8 cellular contexts compared by ENCODE assay signal in the genomic region with DNA sequence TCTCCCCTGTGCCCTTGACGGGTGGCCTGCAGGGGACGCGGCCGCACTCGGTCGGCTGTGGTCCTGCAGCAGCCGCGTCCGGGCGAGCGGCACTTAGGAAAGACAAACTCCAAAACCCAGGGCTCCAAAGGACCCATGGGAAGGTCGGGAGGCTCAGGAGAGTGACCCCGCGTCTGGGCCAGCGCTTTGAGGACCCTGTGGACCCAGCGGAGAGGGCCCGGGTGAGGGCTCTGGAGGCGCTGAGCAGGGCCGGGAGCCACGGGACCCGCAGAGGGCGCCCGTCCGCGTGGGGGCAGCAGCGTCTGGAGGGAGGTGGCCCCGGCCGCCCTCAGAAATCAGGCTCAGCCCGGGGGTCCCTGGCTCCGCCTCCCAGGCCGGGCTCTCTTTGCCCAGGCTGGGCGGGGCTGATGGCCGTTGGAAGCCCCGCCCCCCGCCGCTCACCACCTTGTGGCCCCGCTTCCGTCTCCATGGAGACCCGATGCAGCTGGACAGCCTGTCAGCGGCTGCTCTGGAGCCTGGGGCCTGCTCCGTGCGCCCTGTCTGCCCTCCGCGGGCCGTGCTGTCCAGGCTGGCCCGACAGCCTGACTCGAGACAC. TPM values are rescaled to one million over a fixed set of nuclear protein-coding genes. Genes with fewer than 3 reads are reported as not detected.
DNase-seq lines count a peak whose midpoint lies in the region; ATAC-seq and TF ChIP-seq lines count a peak whose summit lies in the region.

No MANE protein-coding gene starts in this region.

- H3K4me3 Mint-ChIP-seq in activated naive CD4-positive, alpha-beta T cell treated with anti-CD3 and anti-CD28 coated beads, Interleukin-2, amount 10 ng/mL, durations not matched to agents 7 days and 5 days: no peak overlapping the region
- H3K4me3 Mint-ChIP-seq in activated naive CD4-positive, alpha-beta T cell treated with anti-CD3 and anti-CD28 coated beads for 36 hours: no peak overlapping the region
- H3K4me3 Mint-ChIP-seq in WTC11: peak overlapping the region; percentile 74
- no peak overlapping the region for H3K4me3 Mint-ChIP-seq in T-helper 2 cell treated with Interferon-gamma antibody and Interleukin-4, amounts not matched to agents 5 μg/mL and 100 μg/mL, for 36 hours

- ATAC-seq in WTC11: peak; percentile 95
- ATAC-seq in GM21447 (IDR thresholded peaks at IDR 0.05; ENCODE audit: unreplicated experiment): no peak

- H3K27ac Mint-ChIP-seq in activated naive CD4-positive, alpha-beta T cell treated with anti-CD3 and anti-CD28 coated beads, Interleukin-2, amount 10 ng/mL, durations not matched to agents 7 days and 5 days: no peak overlapping the region
- H3K27ac Mint-ChIP-seq in activated naive CD4-positive, alpha-beta T cell treated with anti-CD3 and anti-CD28 coated beads for 36 hours: no peak overlapping the region
- H3K27ac Mint-ChIP-seq in WTC11: no peak overlapping the region
- no peak overlapping the region for H3K27ac Mint-ChIP-seq in T-helper 2 cell treated with Interferon-gamma antibody and Interleukin-4, amounts not matched to agents 5 μg/mL and 100 μg/mL, for 36 hours

- POLR2A ChIA-PET in WTC11 (lab: Charles Lee): no interaction called here

- no peaks in the 10 kb centered on the region for H3K36me3 Mint-ChIP-seq in activated naive CD4-positive, alpha-beta T cell treated with anti-CD3 and anti-CD28 coated beads, Interleukin-2, amount 10 ng/mL, durations not matched to agents 7 days and 5 days
- no peaks in the 10 kb centered on the region for H3K36me3 Mint-ChIP-seq in activated naive CD4-positive, alpha-beta T cell treated with anti-CD3 and anti-CD28 coated beads for 36 hours (ENCODE audit: low read depth)
- no peaks in the 10 kb centered on the region for H3K36me3 Mint-ChIP-seq in WTC11
- no peaks in the 10 kb centered on the region for H3K36me3 Mint-ChIP-seq in T-helper 2 cell treated with Interferon-gamma antibody and Interleukin-4, amounts not matched to agents 5 μg/mL and 100 μg/mL, for 36 hours (ENCODE audit: low read depth)

- H3K27ac ChIP-seq in cardiac muscle cell: no peak overlapping the region

- H3K9me3 Mint-ChIP-seq in activated naive CD4-positive, alpha-beta T cell treated with anti-CD3 and anti-CD28 coated beads, Interleukin-2, amount 10 ng/mL, durations not matched to agents 7 days and 5 days: no peaks in the 10 kb centered on the region
- no peaks in the 10 kb centered on the region for H3K9me3 Mint-ChIP-seq in activated naive CD4-positive, alpha-beta T cell treated with anti-CD3 and anti-CD28 coated beads for 36 hours
- no peaks in the 10 kb centered on the region for H3K9me3 Mint-ChIP-seq in WTC11
- no peaks in the 10 kb centered on the region for H3K9me3 Mint-ChIP-seq in T-helper 2 cell treated with Interferon-gamma antibody and Interleukin-4, amounts not matched to agents 5 μg/mL and 100 μg/mL, for 36 hours

- H3K27me3 ChIP-seq in cardiac muscle cell: peaks cover 5% of the 10 kb centered on the region

- H3K36me3 ChIP-seq in cardiac muscle cell: no peaks in the 10 kb centered on the region

- peaks cover 8% of the 10 kb centered on the region for H3K4me1 ChIP-seq in cardiac muscle cell (ENCODE audit: low read depth)

- H3K9me3 ChIP-seq in cardiac muscle cell (ENCODE audit: low read depth): no peaks in the 10 kb centered on the region

- peaks cover under 1% of the 10 kb centered on the region for H3K4me1 Mint-ChIP-seq in activated naive CD4-positive, alpha-beta T cell treated with anti-CD3 and anti-CD28 coated beads, Interleukin-2, amount 10 ng/mL, durations not matched to agents 7 days and 5 days
- no peaks in the 10 kb centered on the region for H3K4me1 Mint-ChIP-seq in activated naive CD4-positive, alpha-beta T cell treated with anti-CD3 and anti-CD28 coated beads for 36 hours (ENCODE audit: low read depth)
- peaks cover 6% of the 10 kb centered on the region for H3K4me1 Mint-ChIP-seq in WTC11
- H3K4me1 Mint-ChIP-seq in T-helper 2 cell treated with Interferon-gamma antibody and Interleukin-4, amounts not matched to agents 5 μg/mL and 100 μg/mL, for 36 hours (ENCODE audit: low read depth): peaks cover 1% of the 10 kb centered on the region

- CTCF ChIA-PET in activated naive CD4-positive, alpha-beta T cell treated with anti-CD3 and anti-CD28 coated beads, Interleukin-2, amount 10 ng/mL, durations not matched to agents 7 days and 5 days (lab: Charles Lee): interaction anchor here (1.0 to 4.6 kb wide), 3 partner anchors 12 to 22 kb away, joined by 3 to 23 read pairs (median 3); no protein-coding TSS in a partner anchor
- CTCF ChIA-PET in activated naive CD4-positive, alpha-beta T cell treated with anti-CD3 and anti-CD28 coated beads for 36 hours (lab: Charles Lee): interaction anchor here (0.5 to 2.4 kb wide), 3 partner anchors 13 to 109 kb away, joined by 3 to 12 read pairs (median 3); no protein-coding TSS in a partner anchor
- CTCF ChIA-PET in WTC11 (lab: Charles Lee): interaction anchor here (0.9 to 7.2 kb wide), 10 partner anchors 9 to 119 kb away, joined by 3 to 57 read pairs (median 8); partner anchors contain the start of gene RPL32

- intact Hi-C loops in activated naive CD4-positive, alpha-beta T cell treated with anti-CD3 and anti-CD28 coated beads for 36 hours (cut with micrococcal nuclease): no loop called here

- H3K27me3 Mint-ChIP-seq in activated naive CD4-positive, alpha-beta T cell treated with anti-CD3 and anti-CD28 coated beads, Interleukin-2, amount 10 ng/mL, durations not matched to agents 7 days and 5 days: peaks cover 86% of the 10 kb centered on the region
- H3K27me3 Mint-ChIP-seq in activated naive CD4-positive, alpha-beta T cell treated with anti-CD3 and anti-CD28 coated beads for 36 hours (ENCODE audit: low read depth): peaks cover 5% of the 10 kb centered on the region
- peaks cover 53% of the 10 kb centered on the region for H3K27me3 Mint-ChIP-seq in WTC11 (ENCODE audit: low read depth)
- peaks cover 6% of the 10 kb centered on the region for H3K27me3 Mint-ChIP-seq in T-helper 2 cell treated with Interferon-gamma antibody and Interleukin-4, amounts not matched to agents 5 μg/mL and 100 μg/mL, for 36 hours (ENCODE audit: low read depth)

- peak; percentile 35 for DNase-seq in activated naive CD4-positive, alpha-beta T cell treated with anti-CD3 and anti-CD28 coated beads, Interleukin-2, amount 10 ng/mL, durations not matched to agents 7 days and 5 days
- no peak for DNase-seq in activated naive CD4-positive, alpha-beta T cell treated with anti-CD3 and anti-CD28 coated beads for 36 hours
- DNase-seq in WTC11 (ENCODE audit: low spot score) (peak; percentile 87), cardiac muscle cell (ENCODE audit: low read depth in 1 of 2, low spot score in 1 of 2) (peak; percentile 54 to 95), skeletal muscle cell (ENCODE audit: low read depth) (no peak), ureter (ENCODE audit: low spot score) (no peak)
- no peak for DNase-seq in T-helper 2 cell treated with Interferon-gamma antibody and Interleukin-4, amounts not matched to agents 5 μg/mL and 100 μg/mL, for 36 hours (ENCODE audit: low spot score)

- TF ChIP-seq CTCF in WTC11 (IDR thresholded peaks at IDR 0.05) (no peak; the same call in 1 of the 2 replicates), cardiac muscle cell (IDR thresholded peaks at IDR 0.05; ENCODE audit: low read depth, low read length) (peak; percentile 37)

- H3K4me3 ChIP-seq in cardiac muscle cell (no peak overlapping the region), skeletal muscle cell (ENCODE audit: low read depth, low read length) (peak overlapping the region; percentile 26)

TF ChIP-seq in WTC11, 78 proteins besides CTCF, POLR2A, EP300 and RAD21 (continues in another document):
- TF ChIP-seq SP1 (CRISPR knock-in tag; conservative IDR thresholded peaks at IDR 0.05): peak; percentile 68
- TF ChIP-seq, protein P1, sequence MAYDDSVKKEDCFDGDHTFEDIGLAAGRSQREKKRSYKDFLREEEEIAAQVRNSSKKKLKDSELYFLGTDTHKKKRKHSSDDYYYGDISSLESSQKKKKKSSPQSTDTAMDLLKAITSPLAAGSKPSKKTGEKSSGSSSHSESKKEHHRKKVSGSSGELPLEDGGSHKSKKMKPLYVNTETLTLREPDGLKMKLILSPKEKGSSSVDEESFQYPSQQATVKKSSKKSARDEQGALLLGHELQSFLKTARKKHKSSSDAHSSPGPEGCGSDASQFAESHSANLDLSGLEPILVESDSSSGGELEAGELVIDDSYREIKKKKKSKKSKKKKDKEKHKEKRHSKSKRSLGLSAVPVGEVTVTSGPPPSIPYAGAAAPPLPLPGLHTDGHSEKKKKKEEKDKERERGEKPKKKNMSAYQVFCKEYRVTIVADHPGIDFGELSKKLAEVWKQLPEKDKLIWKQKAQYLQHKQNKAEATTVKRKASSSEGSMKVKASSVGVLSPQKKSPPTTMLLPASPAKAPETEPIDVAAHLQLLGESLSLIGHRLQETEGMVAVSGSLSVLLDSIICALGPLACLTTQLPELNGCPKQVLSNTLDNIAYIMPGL (CRISPR knock-in tag; IDR thresholded peaks at IDR 0.05): peak; percentile 83; the same call in 1 of the 2 replicates
- no peak for TF ChIP-seq ERG (CRISPR knock-in tag; IDR thresholded peaks at IDR 0.05)
- TF ChIP-seq ZNF121 (CRISPR knock-in tag; IDR thresholded peaks at IDR 0.05): 0 out of 2 replicates have a peak, but pooled peaks have one; percentile 32

RNA-seq across cellular contexts. Expression of gene RPL32, which starts 34.6 kb away (rescaled TPM):
- 1,000 to 10,000 TPM; 3,385 to 3,704 TPM for total RNA-seq in activated naive CD4-positive, alpha-beta T cell treated with anti-CD3 and anti-CD28 coated beads for 36 hours
- total RNA-seq in WTC11 (2021): 1,643 to 1,831 TPM (median 1,818 TPM) in 3 replicates
- 824 and 1,421 TPM in 2 replicates for total RNA-seq in cardiac muscle cell
- polyA plus RNA-seq in cardiac muscle cell: 726 and 889 TPM in 2 replicates
- 2,253 TPM for total RNA-seq in ureter

Comparison
In these comparisons a context has a peak if more than half of its experiments do, and no peak if none do; other contexts are left out.
1. DNase-seq: peak in activated naive CD4-positive, alpha-beta T cell treated with anti-CD3 and anti-CD28 coated beads, Interleukin-2, amount 10 ng/mL, durations not matched to agents 7 days and 5 days (single experiment), WTC11 (single experiment) and cardiac muscle cell (2 of 2); none in activated naive CD4-positive, alpha-beta T cell treated with anti-CD3 and anti-CD28 coated beads for 36 hours (single experiment), skeletal muscle cell (single experiment), T-helper 2 cell treated with Interferon-gamma antibody and Interleukin-4, amounts not matched to agents 5 μg/mL and 100 μg/mL, for 36 hours (single experiment) and ureter (single experiment).